1 cellular context compared by ENCODE assay signal in the genomic region with DNA sequence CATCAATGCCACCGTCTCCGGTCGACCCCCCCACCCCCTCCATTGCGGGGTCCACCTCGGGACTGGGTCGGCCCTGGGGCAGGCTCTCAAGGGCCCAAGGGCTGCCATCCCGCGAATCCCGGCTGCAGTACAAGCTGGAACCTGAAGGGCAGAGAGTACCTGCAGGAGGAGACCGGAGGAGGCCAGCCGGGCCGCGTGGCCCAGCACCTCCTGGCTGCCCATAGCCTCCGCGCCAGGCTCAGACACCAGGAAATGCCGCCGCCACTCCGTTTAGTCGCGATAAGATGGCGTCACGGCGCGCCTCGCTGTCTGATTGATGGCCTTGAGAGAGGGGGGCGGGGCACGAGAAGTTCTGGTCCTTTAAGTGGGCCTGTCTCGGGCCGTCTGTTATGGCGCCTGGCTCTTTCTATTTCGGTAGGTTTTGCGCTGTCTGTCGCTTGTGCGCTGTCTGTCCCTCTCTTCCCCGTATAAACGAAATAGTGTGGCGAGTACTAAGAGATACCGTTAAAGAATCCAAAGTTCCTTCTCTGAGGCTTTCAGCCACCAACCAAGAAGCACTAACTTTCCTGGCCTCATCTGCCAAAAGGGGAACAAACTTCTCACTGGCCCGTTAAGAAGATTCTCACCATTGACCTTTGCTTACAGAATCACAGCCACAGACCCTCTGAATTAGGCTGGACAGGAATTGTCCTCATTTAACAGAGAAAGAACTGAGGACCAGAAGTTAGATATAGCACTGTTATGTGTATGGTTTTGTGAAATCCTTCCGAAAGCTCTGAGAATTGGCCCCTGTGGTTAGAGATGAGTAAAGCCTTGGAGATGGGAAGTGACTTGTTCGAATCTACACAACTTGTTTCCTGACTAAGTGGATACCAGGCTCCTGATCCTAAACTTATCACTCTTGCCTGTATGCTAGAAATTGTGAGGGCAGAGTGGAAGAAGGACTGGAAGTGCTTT.
A peak's percentile ranks its signal among the peaks of the same experiment; 100 is the strongest.
TF ChIP-seq lines count a peak whose summit lies in the region.

A gene with protein sequence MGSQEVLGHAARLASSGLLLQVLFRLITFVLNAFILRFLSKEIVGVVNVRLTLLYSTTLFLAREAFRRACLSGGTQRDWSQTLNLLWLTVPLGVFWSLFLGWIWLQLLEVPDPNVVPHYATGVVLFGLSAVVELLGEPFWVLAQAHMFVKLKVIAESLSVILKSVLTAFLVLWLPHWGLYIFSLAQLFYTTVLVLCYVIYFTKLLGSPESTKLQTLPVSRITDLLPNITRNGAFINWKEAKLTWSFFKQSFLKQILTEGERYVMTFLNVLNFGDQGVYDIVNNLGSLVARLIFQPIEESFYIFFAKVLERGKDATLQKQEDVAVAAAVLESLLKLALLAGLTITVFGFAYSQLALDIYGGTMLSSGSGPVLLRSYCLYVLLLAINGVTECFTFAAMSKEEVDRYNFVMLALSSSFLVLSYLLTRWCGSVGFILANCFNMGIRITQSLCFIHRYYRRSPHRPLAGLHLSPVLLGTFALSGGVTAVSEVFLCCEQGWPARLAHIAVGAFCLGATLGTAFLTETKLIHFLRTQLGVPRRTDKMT (minus strand): TSS at position 257 of the 957 bp plus-strand sequence. CDS start 35 bp downstream, at position 222.

TF ChIP-seq in HCT116, 20 proteins besides CTCF, POLR2A, EP300 and RAD21:
- TF ChIP-seq TCF7L2 (IDR thresholded peaks at IDR 0.05; ENCODE audit: borderline replicate concordance, extremely low read depth, insufficient read depth, insufficient read length) (peak; percentile 49), FOSL1 (IDR thresholded peaks at IDR 0.05; ENCODE audit: low read depth) (no peak), CEBPB (IDR thresholded peaks at IDR 0.05; ENCODE audit: low read depth) (no peak), EZH2 (IDR thresholded peaks at IDR 0.05) (no peak), EZH2phosphoT487 (IDR thresholded peaks at IDR 0.05; ENCODE audit: borderline replicate concordance) (no peak), SRF (IDR thresholded peaks at IDR 0.05; ENCODE audit: low read depth) (peak; percentile 91), ZNF274 (IDR thresholded peaks at IDR 0.05; ENCODE audit: low read depth, low read length) (no peak), SIN3A (IDR thresholded peaks at IDR 0.05; ENCODE audit: low read depth) (peak; percentile 97), ZFX (IDR thresholded peaks at IDR 0.05) (peak; percentile 86), ELF1 (IDR thresholded peaks at IDR 0.05; ENCODE audit: borderline replicate concordance, low read depth) (peak; percentile 91; the same call in 1 of the 2 replicates), EGR1 (IDR thresholded peaks at IDR 0.05; ENCODE audit: low read depth) (0 out of 2 replicates have a peak, but pooled peaks have one; percentile 30), SP1 (IDR thresholded peaks at IDR 0.05; ENCODE audit: low read depth) (peak; percentile 76), YY1 (IDR thresholded peaks at IDR 0.05; ENCODE audit: extremely low read depth, insufficient replicate concordance, low read depth, low read length) (peak; percentile 91), JUND (IDR thresholded peaks at IDR 0.05) (no peak), POLR2AphosphoS5 (IDR thresholded peaks at IDR 0.05; ENCODE audit: low read depth, low read length) (peak; percentile 98), CBX3 (IDR thresholded peaks at IDR 0.05; ENCODE audit: low read depth) (peak; percentile 50; the same call in 1 of the 2 replicates)
- TF ChIP-seq, protein P1, sequence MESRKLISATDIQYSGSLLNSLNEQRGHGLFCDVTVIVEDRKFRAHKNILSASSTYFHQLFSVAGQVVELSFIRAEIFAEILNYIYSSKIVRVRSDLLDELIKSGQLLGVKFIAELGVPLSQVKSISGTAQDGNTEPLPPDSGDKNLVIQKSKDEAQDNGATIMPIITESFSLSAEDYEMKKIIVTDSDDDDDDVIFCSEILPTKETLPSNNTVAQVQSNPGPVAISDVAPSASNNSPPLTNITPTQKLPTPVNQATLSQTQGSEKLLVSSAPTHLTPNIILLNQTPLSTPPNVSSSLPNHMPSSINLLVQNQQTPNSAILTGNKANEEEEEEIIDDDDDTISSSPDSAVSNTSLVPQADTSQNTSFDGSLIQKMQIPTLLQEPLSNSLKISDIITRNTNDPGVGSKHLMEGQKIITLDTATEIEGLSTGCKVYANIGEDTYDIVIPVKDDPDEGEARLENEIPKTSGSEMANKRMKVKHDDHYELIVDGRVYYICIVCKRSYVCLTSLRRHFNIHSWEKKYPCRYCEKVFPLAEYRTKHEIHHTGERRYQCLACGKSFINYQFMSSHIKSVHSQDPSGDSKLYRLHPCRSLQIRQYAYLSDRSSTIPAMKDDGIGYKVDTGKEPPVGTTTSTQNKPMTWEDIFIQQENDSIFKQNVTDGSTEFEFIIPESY (IDR thresholded peaks at IDR 0.05; ENCODE audit: extremely low read depth, insufficient replicate concordance, low read length): peak; percentile 77
- TF ChIP-seq, protein P2, sequence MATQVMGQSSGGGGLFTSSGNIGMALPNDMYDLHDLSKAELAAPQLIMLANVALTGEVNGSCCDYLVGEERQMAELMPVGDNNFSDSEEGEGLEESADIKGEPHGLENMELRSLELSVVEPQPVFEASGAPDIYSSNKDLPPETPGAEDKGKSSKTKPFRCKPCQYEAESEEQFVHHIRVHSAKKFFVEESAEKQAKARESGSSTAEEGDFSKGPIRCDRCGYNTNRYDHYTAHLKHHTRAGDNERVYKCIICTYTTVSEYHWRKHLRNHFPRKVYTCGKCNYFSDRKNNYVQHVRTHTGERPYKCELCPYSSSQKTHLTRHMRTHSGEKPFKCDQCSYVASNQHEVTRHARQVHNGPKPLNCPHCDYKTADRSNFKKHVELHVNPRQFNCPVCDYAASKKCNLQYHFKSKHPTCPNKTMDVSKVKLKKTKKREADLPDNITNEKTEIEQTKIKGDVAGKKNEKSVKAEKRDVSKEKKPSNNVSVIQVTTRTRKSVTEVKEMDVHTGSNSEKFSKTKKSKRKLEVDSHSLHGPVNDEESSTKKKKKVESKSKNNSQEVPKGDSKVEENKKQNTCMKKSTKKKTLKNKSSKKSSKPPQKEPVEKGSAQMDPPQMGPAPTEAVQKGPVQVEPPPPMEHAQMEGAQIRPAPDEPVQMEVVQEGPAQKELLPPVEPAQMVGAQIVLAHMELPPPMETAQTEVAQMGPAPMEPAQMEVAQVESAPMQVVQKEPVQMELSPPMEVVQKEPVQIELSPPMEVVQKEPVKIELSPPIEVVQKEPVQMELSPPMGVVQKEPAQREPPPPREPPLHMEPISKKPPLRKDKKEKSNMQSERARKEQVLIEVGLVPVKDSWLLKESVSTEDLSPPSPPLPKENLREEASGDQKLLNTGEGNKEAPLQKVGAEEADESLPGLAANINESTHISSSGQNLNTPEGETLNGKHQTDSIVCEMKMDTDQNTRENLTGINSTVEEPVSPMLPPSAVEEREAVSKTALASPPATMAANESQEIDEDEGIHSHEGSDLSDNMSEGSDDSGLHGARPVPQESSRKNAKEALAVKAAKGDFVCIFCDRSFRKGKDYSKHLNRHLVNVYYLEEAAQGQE (IDR thresholded peaks at IDR 0.05; ENCODE audit: low read depth): no peak
- TF ChIP-seq, protein P3, sequence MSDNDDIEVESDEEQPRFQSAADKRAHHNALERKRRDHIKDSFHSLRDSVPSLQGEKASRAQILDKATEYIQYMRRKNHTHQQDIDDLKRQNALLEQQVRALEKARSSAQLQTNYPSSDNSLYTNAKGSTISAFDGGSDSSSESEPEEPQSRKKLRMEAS (IDR thresholded peaks at IDR 0.05): peak; percentile 97
- TF ChIP-seq, protein P4, sequence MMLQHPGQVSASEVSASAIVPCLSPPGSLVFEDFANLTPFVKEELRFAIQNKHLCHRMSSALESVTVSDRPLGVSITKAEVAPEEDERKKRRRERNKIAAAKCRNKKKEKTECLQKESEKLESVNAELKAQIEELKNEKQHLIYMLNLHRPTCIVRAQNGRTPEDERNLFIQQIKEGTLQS (IDR thresholded peaks at IDR 0.05): no peak
TF ChIP-seq in HCT116: peak in this region for 12.
